Comparison of ENCODE assay signal across 7 cellular contexts in the genomic region with DNA sequence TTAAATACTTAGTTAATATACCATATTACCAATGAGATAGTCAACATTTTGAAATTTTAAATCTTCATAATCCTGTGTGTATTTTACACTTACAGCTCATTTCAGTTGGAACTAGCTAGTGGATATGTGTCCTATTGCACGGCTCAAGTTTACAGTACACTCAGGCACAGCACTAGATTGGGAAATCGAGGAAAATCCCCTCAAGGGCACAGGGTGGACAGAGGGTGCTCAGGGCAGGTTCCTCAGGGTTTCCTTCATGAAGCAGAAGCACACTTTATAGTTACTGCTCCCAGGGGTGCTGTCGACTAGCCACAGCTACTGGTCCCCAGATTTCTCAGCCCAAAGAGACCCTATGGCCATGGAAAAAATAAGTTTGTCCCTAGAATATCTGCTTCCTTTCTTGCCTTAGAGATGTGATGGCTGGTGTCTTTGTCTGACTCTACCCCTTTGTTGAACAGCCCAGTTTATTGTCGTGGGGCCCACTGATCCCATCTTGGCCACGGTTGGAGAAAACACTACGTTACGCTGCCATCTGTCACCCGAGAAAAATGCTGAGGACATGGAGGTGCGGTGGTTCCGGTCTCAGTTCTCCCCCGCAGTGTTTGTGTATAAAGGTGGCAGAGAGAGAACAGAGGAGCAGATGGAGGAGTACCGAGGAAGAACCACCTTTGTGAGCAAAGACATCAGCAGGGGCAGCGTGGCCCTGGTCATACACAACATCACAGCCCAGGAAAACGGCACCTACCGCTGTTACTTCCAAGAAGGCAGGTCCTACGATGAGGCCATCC. TPM values are rescaled to one million over a fixed set of nuclear protein-coding genes. Genes with fewer than 3 reads are reported as not detected.
A peak's percentile ranks its signal among the peaks of the same experiment; 100 is the strongest.
DNase-seq lines count a peak whose midpoint lies in the region; ATAC-seq and TF ChIP-seq lines count a peak whose summit lies in the region.
"Had no signal": no experiment of that assay in that cellular context is flagged by ENCODE, and none has a peak within 500 bp of the region (broad histone marks: within the 10 kb centered on the region; RNA-seq: fewer than 3 reads in every experiment).

No MANE protein-coding gene starts in this region.

- H3K4me1 Mint-ChIP-seq in activated CD4-positive, alpha-beta T cell treated with anti-CD3 and anti-CD28 coated beads, Interleukin-2, amount 10 ng/mL, durations not matched to agents 24 days and 14 days = peaks cover 58% of the 10 kb centered on the region
- peaks cover 57% of the 10 kb centered on the region for H3K4me1 Mint-ChIP-seq in endothelial cell (ENCODE audit: unreplicated experiment)
- peaks cover 44 to 60% of the 10 kb centered on the region in 2 donors for H3K4me1 Mint-ChIP-seq in stimulated activated naive B cell treated with anti-CD40 and anti-IgM and Interleukin-4, amounts not matched to agents 10 μg/mL and 1 μg/mL and 100 μg/mL, for 72 hours

- TF ChIP-seq CTCF in endothelial cell (IDR thresholded peaks at IDR 0.05; ENCODE audit: unreplicated experiment) = no peak

- H3K27me3 Mint-ChIP-seq in activated CD4-positive, alpha-beta T cell treated with anti-CD3 and anti-CD28 coated beads, Interleukin-2, amount 10 ng/mL, durations not matched to agents 24 days and 14 days = no peaks in the 10 kb centered on the region
- peaks cover 4% of the 10 kb centered on the region for H3K27me3 Mint-ChIP-seq in endothelial cell (ENCODE audit: unreplicated experiment)
- no peaks in the 10 kb centered on the region for H3K27me3 Mint-ChIP-seq in stimulated activated naive B cell treated with anti-CD40 and anti-IgM and Interleukin-4, amounts not matched to agents 10 μg/mL and 1 μg/mL and 100 μg/mL, for 72 hours

- DNase-seq in activated CD4-positive, alpha-beta T cell treated with anti-CD3 and anti-CD28 coated beads, Interleukin-2, amount 10 ng/mL, durations not matched to agents 24 days and 14 days = no peak
- no peak for DNase-seq in activated CD4-positive, alpha-beta T cell treated with anti-CD3 and anti-CD28 coated beads, Interleukin-2, amount 50 U/mL, for 1 hour
- DNase-seq in endothelial cell (ENCODE audit: low spot score) (no peak), SHP77 treated with DMSO at 0.1 percent for 48 hours (lab: John Stamatoyannopoulos, UW) (no peak)
- DNase-seq in stimulated activated naive B cell treated with anti-CD40 and anti-IgM and Interleukin-4, amounts not matched to agents 10 μg/mL and 1 μg/mL and 100 μg/mL, for 72 hours = no peak
- DNase-seq: aorta had no signal

- H3K27ac Mint-ChIP-seq in activated CD4-positive, alpha-beta T cell treated with anti-CD3 and anti-CD28 coated beads, Interleukin-2, amount 10 ng/mL, durations not matched to agents 24 days and 14 days = peak overlapping the region; percentile 51
- no peak overlapping the region for H3K27ac Mint-ChIP-seq in endothelial cell (ENCODE audit: unreplicated experiment)
- peak overlapping the region; percentile 87 for H3K27ac Mint-ChIP-seq in stimulated activated naive B cell treated with anti-CD40 and anti-IgM and Interleukin-4, amounts not matched to agents 10 μg/mL and 1 μg/mL and 100 μg/mL, for 72 hours

- no peaks in the 10 kb centered on the region for H3K9me3 Mint-ChIP-seq in activated CD4-positive, alpha-beta T cell treated with anti-CD3 and anti-CD28 coated beads, Interleukin-2, amount 10 ng/mL, durations not matched to agents 24 days and 14 days
- H3K9me3 Mint-ChIP-seq in endothelial cell (ENCODE audit: unreplicated experiment) = no peaks in the 10 kb centered on the region
- no peaks in the 10 kb centered on the region for H3K9me3 Mint-ChIP-seq in stimulated activated naive B cell treated with anti-CD40 and anti-IgM and Interleukin-4, amounts not matched to agents 10 μg/mL and 1 μg/mL and 100 μg/mL, for 72 hours

- intact Hi-C loops in activated CD4-positive, alpha-beta T cell treated with anti-CD3 and anti-CD28 coated beads, Interleukin-2, amount 10 ng/mL, durations not matched to agents 24 days and 14 days (cut with micrococcal nuclease) = loop anchor here (5.0 kb wide), 3 partner anchors 63 to 117 kb away; a partner anchor contains a TSS

- no peak for ATAC-seq in stimulated activated naive B cell treated with anti-CD40 and anti-IgM and Interleukin-4, amounts not matched to agents 10 μg/mL and 1 μg/mL and 100 μg/mL, for 72 hours (replicated peaks)
- ATAC-seq in GM19463 (IDR thresholded peaks at IDR 0.05; ENCODE audit: unreplicated experiment) = no peak

- peaks cover 50% of the 10 kb centered on the region for H3K36me3 Mint-ChIP-seq in activated CD4-positive, alpha-beta T cell treated with anti-CD3 and anti-CD28 coated beads, Interleukin-2, amount 10 ng/mL, durations not matched to agents 24 days and 14 days (ENCODE audit: low read depth)
- peaks cover 33% of the 10 kb centered on the region for H3K36me3 Mint-ChIP-seq in endothelial cell (ENCODE audit: low read depth, unreplicated experiment)
- peaks cover 44 to 50% of the 10 kb centered on the region in 2 donors for H3K36me3 Mint-ChIP-seq in stimulated activated naive B cell treated with anti-CD40 and anti-IgM and Interleukin-4, amounts not matched to agents 10 μg/mL and 1 μg/mL and 100 μg/mL, for 72 hours

- peak overlapping the region; percentile 72 for H3K4me3 Mint-ChIP-seq in activated CD4-positive, alpha-beta T cell treated with anti-CD3 and anti-CD28 coated beads, Interleukin-2, amount 10 ng/mL, durations not matched to agents 24 days and 14 days
- peak overlapping the region; percentile 85 for H3K4me3 Mint-ChIP-seq in endothelial cell (ENCODE audit: unreplicated experiment)
- peak overlapping the region; percentile 71 to 72 for H3K4me3 Mint-ChIP-seq in stimulated activated naive B cell treated with anti-CD40 and anti-IgM and Interleukin-4, amounts not matched to agents 10 μg/mL and 1 μg/mL and 100 μg/mL, for 72 hours

RNA-seq across cellular contexts. Expression of a gene that starts 1.5 kb away (rescaled TPM):
- total RNA-seq in activated CD4-positive, alpha-beta T cell treated with anti-CD3 and anti-CD28 coated beads, Interleukin-2, amount 10 ng/mL, durations not matched to agents 24 days and 14 days = 16.5 and 19.8 TPM in 2 replicates
- total RNA-seq in endothelial cell (ENCODE audit: unreplicated experiment) = 28.7 TPM

RNA-seq across cellular contexts. Expression of a gene that starts 18.9 kb away (rescaled TPM):
- total RNA-seq in activated CD4-positive, alpha-beta T cell treated with anti-CD3 and anti-CD28 coated beads, Interleukin-2, amount 10 ng/mL, durations not matched to agents 24 days and 14 days = 37.7 and 38.2 TPM in 2 replicates
- total RNA-seq in endothelial cell (ENCODE audit: unreplicated experiment) = 3.1 TPM

RNA-seq across cellular contexts. Expression of a gene that starts 40.9 kb away (rescaled TPM):
- 0.07 TPM in 1 of 2 replicates, not detected in the other for total RNA-seq in activated CD4-positive, alpha-beta T cell treated with anti-CD3 and anti-CD28 coated beads, Interleukin-2, amount 10 ng/mL, durations not matched to agents 24 days and 14 days
- 1.4 TPM for total RNA-seq in endothelial cell (ENCODE audit: unreplicated experiment)
- total RNA-seq: aorta had no signal

RNA-seq across cellular contexts. Expression of a gene that starts 57.1 kb away (rescaled TPM):
- 29.6 and 33.2 TPM in 2 replicates for total RNA-seq in activated CD4-positive, alpha-beta T cell treated with anti-CD3 and anti-CD28 coated beads, Interleukin-2, amount 10 ng/mL, durations not matched to agents 24 days and 14 days
- total RNA-seq in endothelial cell (ENCODE audit: unreplicated experiment) = 7.1 TPM
